18 cellular contexts compared by ENCODE assay signal in the genomic region with DNA sequence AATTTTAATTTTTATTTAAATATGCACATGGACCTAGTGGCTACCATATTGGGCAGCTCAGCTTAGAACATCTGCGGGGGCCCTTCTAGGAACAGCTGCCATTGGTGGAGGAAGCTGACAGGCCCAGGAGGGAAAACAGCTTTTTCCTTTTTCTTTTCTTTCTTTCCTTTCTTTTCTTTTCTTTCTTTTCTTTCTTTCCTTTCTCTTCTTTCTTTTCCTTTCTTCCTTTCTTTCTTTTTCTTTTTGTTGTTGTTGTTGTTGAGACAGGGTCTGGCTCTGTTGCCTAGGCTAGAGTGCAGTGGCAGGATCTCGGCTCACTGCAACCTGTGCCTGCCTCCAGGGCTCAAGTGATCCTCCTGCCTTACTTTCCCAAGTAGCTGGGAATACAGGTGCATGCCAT. TPM values are rescaled to one million over a fixed set of nuclear protein-coding genes. Genes with fewer than 3 reads are reported as not detected.
DNase-seq lines count a peak whose midpoint lies in the region; ATAC-seq and TF ChIP-seq lines count a peak whose summit lies in the region.
"Had no signal": no experiment of that assay in that cellular context is flagged by ENCODE, and none has a peak within 500 bp of the region (broad histone marks: within the 10 kb centered on the region; RNA-seq: fewer than 3 reads in every experiment).

No MANE protein-coding gene starts in this region.

- no peaks in the 10 kb centered on the region for H3K9me3 ChIP-seq in BLaER1
- no peaks in the 10 kb centered on the region for H3K9me3 ChIP-seq in CD4-positive, alpha-beta T cell (ENCODE audit: control insufficient read depth, low read length)
- H3K9me3 ChIP-seq: A549, BE2C, Caco-2, HAP-1 had no signal

- H3K9ac ChIP-seq in BLaER1, result no peak overlapping the region

- H3K36me3 ChIP-seq in BLaER1, result no peaks in the 10 kb centered on the region
- H3K36me3 ChIP-seq: BE2C, HAP-1 had no signal

- H3K27me3 Mint-ChIP-seq in chondrocyte (ENCODE audit: low read depth), result peaks cover 51% of the 10 kb centered on the region
- peaks cover 25% of the 10 kb centered on the region for H3K27me3 Mint-ChIP-seq in CD4-positive, alpha-beta T cell

- no peaks in the 10 kb centered on the region for H4K20me1 ChIP-seq in BLaER1

- no peak overlapping the region for H3K4me3 Mint-ChIP-seq in chondrocyte (ENCODE audit: unreplicated experiment)
- H3K4me3 Mint-ChIP-seq in CD4-positive, alpha-beta T cell, result no peak overlapping the region
- H3K4me3 Mint-ChIP-seq: CD8-positive, alpha-beta T cell had no signal

- peak overlapping the region; percentile 26; the same call in 1 of the 2 replicates for H3K4me2 ChIP-seq in BLaER1
- H3K4me2 ChIP-seq: A549 had no signal

- CTCF ChIA-PET in CD4-positive, alpha-beta T cell (lab: Charles Lee), result no interaction called here

- no peak overlapping the region for H3K4me3 ChIP-seq in BLaER1
- H3K4me3 ChIP-seq: A549, HAP-1 had no signal

- H3K27me3 ChIP-seq in BLaER1, result no peaks in the 10 kb centered on the region
- peaks cover 4% of the 10 kb centered on the region for H3K27me3 ChIP-seq in CD4-positive, alpha-beta T cell (ENCODE audit: control insufficient read depth, insufficient read depth, low read length)

- no peaks in the 10 kb centered on the region for H3K4me1 Mint-ChIP-seq in chondrocyte (ENCODE audit: low read depth)
- H3K4me1 Mint-ChIP-seq in CD4-positive, alpha-beta T cell (ENCODE audit: low read depth), result no peaks in the 10 kb centered on the region

- POLR2A ChIA-PET in CD4-positive, alpha-beta T cell (lab: Charles Lee), result no interaction called here

- peak; percentile 24 for DNase-seq in chondrocyte (ENCODE audit: low spot score)
- no peak for DNase-seq in CD4-positive, alpha-beta T cell
- DNase-seq: 8988T; ACHN; AML-193; BE2C; C1 segment of cervical spinal cord; Caco-2; CD8-positive, alpha-beta T cell; DMS153; DND-41; GOT3 had no signal

- no peak for ATAC-seq in CD4-positive, alpha-beta T cell (ENCODE audit: poor library complexity)
- no peak for ATAC-seq in HG02642 (IDR thresholded peaks at IDR 0.05; ENCODE audit: poor library complexity, unreplicated experiment)
- ATAC-seq in GM21447 (IDR thresholded peaks at IDR 0.05; ENCODE audit: unreplicated experiment), result no peak
- ATAC-seq: A549; CD8-positive, alpha-beta T cell had no signal

- no peak for TF ChIP-seq CTCF in VCaP (conservative IDR thresholded peaks at IDR 0.05)
- no peak for TF ChIP-seq CTCF in chondrocyte (IDR thresholded peaks at IDR 0.05)
- no peak for TF ChIP-seq CTCF in CD4-positive, alpha-beta T cell (IDR thresholded peaks at IDR 0.05)

- peaks cover 31% of the 10 kb centered on the region for H3K4me1 ChIP-seq in BLaER1
- H3K4me1 ChIP-seq: A549, BE2C, HAP-1 had no signal

- intact Hi-C loops in CD4-positive, alpha-beta T cell (cut with DNase I, micrococcal nuclease), result no loop called here

- H3K27ac Mint-ChIP-seq in chondrocyte (ENCODE audit: unreplicated experiment), result no peak overlapping the region
- H3K27ac Mint-ChIP-seq in CD4-positive, alpha-beta T cell, result no peak overlapping the region
- H3K27ac Mint-ChIP-seq: CD8-positive, alpha-beta T cell had no signal

- no peaks in the 10 kb centered on the region for H3K36me3 Mint-ChIP-seq in chondrocyte (ENCODE audit: low read depth)
- no peaks in the 10 kb centered on the region for H3K36me3 Mint-ChIP-seq in CD4-positive, alpha-beta T cell (ENCODE audit: low read depth)
- H3K36me3 Mint-ChIP-seq: CD8-positive, alpha-beta T cell had no signal

- H3K9me3 Mint-ChIP-seq in chondrocyte (ENCODE audit: low read depth), result no peaks in the 10 kb centered on the region
- no peaks in the 10 kb centered on the region for H3K9me3 Mint-ChIP-seq in CD4-positive, alpha-beta T cell
- H3K9me3 Mint-ChIP-seq: CD8-positive, alpha-beta T cell had no signal

- H3K27ac ChIP-seq in BLaER1, result no peak overlapping the region
- H3K27ac ChIP-seq in VCaP, result peak overlapping the region; percentile 82; the same call in 1 of the 2 replicates
- no peak overlapping the region for H3K27ac ChIP-seq in CD4-positive, alpha-beta T cell (ENCODE audit: low read depth, low read length)
- H3K27ac ChIP-seq: A549 had no signal

RNA-seq across cellular contexts. Expression of a gene that starts 43.4 kb away (rescaled TPM):
- not detected in 3 replicates for total RNA-seq in chondrocyte
- not detected for total RNA-seq in CD4-positive, alpha-beta T cell
- total RNA-seq: CD8-positive, alpha-beta T cell had no signal
